ENCODE assay signal across 23 cellular contexts in genomic region chr12:13718271-13718670, GRCh38.
"Had no signal": no experiment of that assay in that cellular context is flagged by ENCODE, and none has a peak within 500 bp of the region (broad histone marks: within the 10 kb centered on the region; RNA-seq: fewer than 3 reads in every experiment).

No MANE protein-coding gene starts in this region.

- H3K4me3 ChIP-seq: MG63, SJSA1, SK-N-MC had no signal

- H3K4me1 ChIP-seq: SJSA1 had no signal

- H3K27me3 ChIP-seq: SJSA1 had no signal

- H3K9me3 ChIP-seq: MG63, SJSA1 had no signal

- DNase-seq: IMR-90, Karpas-422, KG1, MG63, NCI-H1092, NCI-H1105 treated with DMSO at 0.1 percent for 48 hours, NCI-H1417 treated with DMSO at 0.1 percent for 48 hours, NCI-H146, NCI-H1694 treated with DMSO at 0.1 percent for 48 hours, NCI-H1930, NCI-H2081, NCI-H2107, NCI-H2227 treated with DMSO at 0.1 percent for 48 hours, NCI-H524, NCI-H526 treated with DMSO at 0.1 percent for 48 hours, NCI-H748 treated with DMSO at 0.1 percent for 48 hours, Right ventricle myocardium superior, RPMI8226, SIG-M5 had no signal

- ATAC-seq: HepG2 had no signal

- H3K27ac ChIP-seq: SJSA1, SK-N-MC had no signal

- FAIRE-seq: HepG2, RCC 7860 had no signal

- H3K36me3 ChIP-seq: MG63, SJSA1 had no signal
